ENCODE assay signal across 18 cellular contexts in the genomic region with DNA sequence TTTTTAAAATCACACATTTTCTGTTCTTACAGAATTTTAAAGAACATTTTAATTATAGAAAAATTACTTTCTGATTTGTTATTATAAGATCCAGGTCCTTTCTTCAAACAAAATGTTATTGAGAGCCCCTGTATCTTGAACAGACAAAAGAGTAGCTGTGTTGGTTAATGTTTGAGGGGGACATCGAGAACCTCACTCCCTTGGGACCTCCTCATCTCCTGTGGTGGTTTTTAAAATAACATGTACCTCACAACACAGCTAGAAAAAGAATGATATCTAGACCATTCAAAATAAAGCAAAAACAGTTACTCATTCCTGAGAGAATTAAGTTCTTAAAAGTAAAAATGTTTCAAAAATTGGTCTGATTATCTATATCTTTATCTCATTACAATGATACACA. TPM values are rescaled to one million over a fixed set of nuclear protein-coding genes. Genes with fewer than 3 reads are reported as not detected.
DNase-seq lines count a peak whose midpoint lies in the region; ATAC-seq and TF ChIP-seq lines count a peak whose summit lies in the region.
"Had no signal": no experiment of that assay in that cellular context is flagged by ENCODE, and none has a peak within 500 bp of the region (broad histone marks: within the 10 kb centered on the region; RNA-seq: fewer than 3 reads in every experiment).

No MANE protein-coding gene starts in this region.

- TF ChIP-seq CTCF in neural cell (IDR thresholded peaks at IDR 0.05; ENCODE audit: poor library complexity, severe bottlenecking) (no peak), MCF 10A (IDR thresholded peaks at IDR 0.05; ENCODE audit: unreplicated experiment) (no peak)

- H3K4me1 Mint-ChIP-seq in MCF 10A (ENCODE audit: insufficient read depth, unreplicated experiment) = no peaks in the 10 kb centered on the region
- H3K4me1 Mint-ChIP-seq: B cell had no signal

- TF ChIP-seq RAD21 in neural cell (conservative IDR thresholded peaks at IDR 0.05) = no peak

- H3K36me3 ChIP-seq in neural cell (ENCODE audit: insufficient read depth, low read length) = peaks cover 64% of the 10 kb centered on the region
- H3K36me3 ChIP-seq: BLaER1 treated with 17β-estradiol and CSF1 and Interleukin-3, amounts not matched to agents 10 nM and 100 nM had no signal

- no peaks in the 10 kb centered on the region for H3K27me3 ChIP-seq in neural cell (ENCODE audit: insufficient read depth, low read depth, low read length)
- H3K27me3 ChIP-seq: BLaER1 treated with 17β-estradiol and CSF1 and Interleukin-3, amounts not matched to agents 10 nM and 100 nM had no signal

- peak overlapping the region; percentile 39 for H3K4me3 ChIP-seq in neural cell (ENCODE audit: low read length)
- H3K4me3 ChIP-seq: A549; BLaER1 treated with 17β-estradiol and CSF1 and Interleukin-3, amounts not matched to agents 10 nM and 100 nM had no signal

- no peak overlapping the region for H3K9ac ChIP-seq in neural cell (ENCODE audit: low read length)
- H3K9ac ChIP-seq: BLaER1 treated with 17β-estradiol and CSF1 and Interleukin-3, amounts not matched to agents 10 nM and 100 nM had no signal

- no peak overlapping the region for H2AFZ ChIP-seq in neural cell (ENCODE audit: low read depth, low read length)

- peaks cover 7% of the 10 kb centered on the region for H3F3A ChIP-seq in neural cell (ENCODE audit: insufficient read depth, low read length, poor library complexity, severe bottlenecking)

- H3K9me2 ChIP-seq in neural cell (ENCODE audit: insufficient read depth, low read length) = no peaks in the 10 kb centered on the region

- CTCF ChIA-PET in MCF 10A (lab: Yijun Ruan, JAX) = interaction anchor here (0.5 kb wide), 1 partner anchor 122 kb away, joined by 3 read pairs; no protein-coding TSS in a partner anchor

- no peak overlapping the region for H3K27ac ChIP-seq in neural cell (ENCODE audit: low read length)
- H3K27ac ChIP-seq: 22Rv1; A549; BLaER1 treated with 17β-estradiol and CSF1 and Interleukin-3, amounts not matched to agents 10 nM and 100 nM; C4-2B had no signal

- ATAC-seq in GM18861 (IDR thresholded peaks at IDR 0.05; ENCODE audit: unreplicated experiment) (peak; percentile 76), GM18909 (IDR thresholded peaks at IDR 0.05; ENCODE audit: poor library complexity, unreplicated experiment) (peak; percentile 43), GM21381 (IDR thresholded peaks at IDR 0.05; ENCODE audit: unreplicated experiment) (no peak), HG03442 (IDR thresholded peaks at IDR 0.05; ENCODE audit: unreplicated experiment) (no peak)
- ATAC-seq: A549; CD8-positive, alpha-beta T cell had no signal

- no peak overlapping the region for H3K4me2 ChIP-seq in neural cell (ENCODE audit: low read length)
- H3K4me2 ChIP-seq: A549 had no signal

- POLR2A ChIA-PET in MCF 10A (lab: Yijun Ruan, JAX) = no interaction called here

- H3K27ac Mint-ChIP-seq in MCF 10A (ENCODE audit: low read depth, unreplicated experiment) = no peak overlapping the region
- H3K27ac Mint-ChIP-seq: B cell; CD4-positive, alpha-beta T cell; CD8-positive, alpha-beta T cell had no signal

- H3K79me2 ChIP-seq in neural cell (replicated peaks; ENCODE audit: insufficient read depth, low read length) = peaks cover 97% of the 10 kb centered on the region

- TF ChIP-seq EP300 in neural cell (conservative IDR thresholded peaks at IDR 0.05; ENCODE audit: poor library complexity, severe bottlenecking) = no peak

- no peaks in the 10 kb centered on the region for H3K9me3 Mint-ChIP-seq in MCF 10A (ENCODE audit: unreplicated experiment)
- H3K9me3 Mint-ChIP-seq: CD4-positive, alpha-beta T cell; CD8-positive, alpha-beta T cell had no signal

- H3K9me3 ChIP-seq in neural cell (ENCODE audit: low read length) = no peaks in the 10 kb centered on the region
- H3K9me3 ChIP-seq: A549; BLaER1 treated with 17β-estradiol and CSF1 and Interleukin-3, amounts not matched to agents 10 nM and 100 nM; Caco-2 had no signal

- no TSS peak for BruUV-seq in MCF 10A (replicated peaks; lab: Mats Ljungman, UMichigan)

- H4K20me1 ChIP-seq in neural cell (ENCODE audit: insufficient read depth) = peaks cover 96% of the 10 kb centered on the region
- H4K20me1 ChIP-seq: BLaER1 treated with 17β-estradiol and CSF1 and Interleukin-3, amounts not matched to agents 10 nM and 100 nM had no signal

- no peak overlapping the region for H3K4me3 Mint-ChIP-seq in MCF 10A (ENCODE audit: unreplicated experiment)
- H3K4me3 Mint-ChIP-seq: B cell; CD4-positive, alpha-beta T cell; CD8-positive, alpha-beta T cell had no signal

- H3K36me3 Mint-ChIP-seq in MCF 10A (ENCODE audit: insufficient read depth, unreplicated experiment) = no peaks in the 10 kb centered on the region
- H3K36me3 Mint-ChIP-seq: CD8-positive, alpha-beta T cell had no signal

- intact Hi-C loops in MCF 10A (cut with micrococcal nuclease) = no loop called here

- no peaks in the 10 kb centered on the region for H3K27me3 Mint-ChIP-seq in MCF 10A (ENCODE audit: insufficient read depth, unreplicated experiment)
- H3K27me3 Mint-ChIP-seq: B cell had no signal

- DNase-seq in MCF 10A (ENCODE audit: unreplicated experiment) = no peak
- DNase-seq: AML-193; Caco-2; Calu3; CD4-positive, alpha-beta T cell; CD8-positive, alpha-beta T cell; DMS79 treated with DMSO at 0.1 percent for 48 hours; GF-D8 had no signal

TF ChIP-seq in neural cell, 6 proteins besides CTCF, POLR2A, EP300 and RAD21:
- TF ChIP-seq MXI1 (conservative IDR thresholded peaks at IDR 0.05; ENCODE audit: poor library complexity, severe bottlenecking) (no peak), TAF1 (IDR thresholded peaks at IDR 0.05; ENCODE audit: low read depth) (no peak), EZH2 (IDR thresholded peaks at IDR 0.05; ENCODE audit: borderline replicate concordance, insufficient read depth, low read length, poor library complexity, severe bottlenecking) (no peak)
- TF ChIP-seq, protein P1, sequence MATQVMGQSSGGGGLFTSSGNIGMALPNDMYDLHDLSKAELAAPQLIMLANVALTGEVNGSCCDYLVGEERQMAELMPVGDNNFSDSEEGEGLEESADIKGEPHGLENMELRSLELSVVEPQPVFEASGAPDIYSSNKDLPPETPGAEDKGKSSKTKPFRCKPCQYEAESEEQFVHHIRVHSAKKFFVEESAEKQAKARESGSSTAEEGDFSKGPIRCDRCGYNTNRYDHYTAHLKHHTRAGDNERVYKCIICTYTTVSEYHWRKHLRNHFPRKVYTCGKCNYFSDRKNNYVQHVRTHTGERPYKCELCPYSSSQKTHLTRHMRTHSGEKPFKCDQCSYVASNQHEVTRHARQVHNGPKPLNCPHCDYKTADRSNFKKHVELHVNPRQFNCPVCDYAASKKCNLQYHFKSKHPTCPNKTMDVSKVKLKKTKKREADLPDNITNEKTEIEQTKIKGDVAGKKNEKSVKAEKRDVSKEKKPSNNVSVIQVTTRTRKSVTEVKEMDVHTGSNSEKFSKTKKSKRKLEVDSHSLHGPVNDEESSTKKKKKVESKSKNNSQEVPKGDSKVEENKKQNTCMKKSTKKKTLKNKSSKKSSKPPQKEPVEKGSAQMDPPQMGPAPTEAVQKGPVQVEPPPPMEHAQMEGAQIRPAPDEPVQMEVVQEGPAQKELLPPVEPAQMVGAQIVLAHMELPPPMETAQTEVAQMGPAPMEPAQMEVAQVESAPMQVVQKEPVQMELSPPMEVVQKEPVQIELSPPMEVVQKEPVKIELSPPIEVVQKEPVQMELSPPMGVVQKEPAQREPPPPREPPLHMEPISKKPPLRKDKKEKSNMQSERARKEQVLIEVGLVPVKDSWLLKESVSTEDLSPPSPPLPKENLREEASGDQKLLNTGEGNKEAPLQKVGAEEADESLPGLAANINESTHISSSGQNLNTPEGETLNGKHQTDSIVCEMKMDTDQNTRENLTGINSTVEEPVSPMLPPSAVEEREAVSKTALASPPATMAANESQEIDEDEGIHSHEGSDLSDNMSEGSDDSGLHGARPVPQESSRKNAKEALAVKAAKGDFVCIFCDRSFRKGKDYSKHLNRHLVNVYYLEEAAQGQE (IDR thresholded peaks at IDR 0.05; ENCODE audit: borderline replicate concordance) = no peak

RNA-seq across cellular contexts. Expression of a gene that starts 54.7 kb away (rescaled TPM):
- polyA plus RNA-seq in neural cell = 1,185 and 1,274 TPM in 2 replicates
- polyA minus RNA-seq in neural cell = 3,969 and 5,103 TPM in 2 replicates
- total RNA-seq in MCF 10A (2022) = 44.1 and 50.6 TPM in 2 replicates
- total RNA-seq: B cell had no signal

Comparison
In these comparisons a context has a peak if more than half of its experiments do, and no peak if none do; other contexts are left out.
1. ATAC-seq: peak in GM18861 (single experiment) and GM18909 (single experiment); none in GM21381 (single experiment) and HG03442 (single experiment).